9 cellular contexts compared by ENCODE assay signal in the genomic region with DNA sequence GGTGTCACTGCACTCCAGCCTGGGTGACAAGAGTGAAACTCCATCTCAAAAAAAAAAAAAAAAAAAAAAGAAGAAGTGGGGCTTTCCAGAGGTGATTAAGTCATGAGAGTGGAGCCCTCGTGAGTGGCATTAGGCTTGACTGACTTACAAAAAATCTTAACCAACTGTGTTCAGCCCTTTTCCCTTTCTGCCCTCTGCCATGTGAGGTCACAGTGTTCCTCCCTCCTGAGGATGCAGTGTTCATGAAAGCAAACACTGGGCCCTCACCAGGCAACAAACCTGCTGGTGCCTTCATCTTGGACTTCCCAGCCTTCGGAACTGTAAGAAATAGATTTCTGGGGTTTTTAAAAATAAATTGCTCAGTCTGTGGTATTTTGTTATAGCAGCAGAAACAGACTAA. TPM values are rescaled to one million over a fixed set of nuclear protein-coding genes. Genes with fewer than 3 reads are reported as not detected.
DNase-seq lines count a peak whose midpoint lies in the region; ATAC-seq and TF ChIP-seq lines count a peak whose summit lies in the region.
"Had no signal": no experiment of that assay in that cellular context is flagged by ENCODE, and none has a peak within 500 bp of the region (broad histone marks: within the 10 kb centered on the region; RNA-seq: fewer than 3 reads in every experiment).

No MANE protein-coding gene starts in this region.

- intact Hi-C loops in activated CD4-positive, alpha-beta T cell treated with anti-CD3 and anti-CD28 coated beads for 36 hours (cut with DNase I, micrococcal nuclease), result no loop called here
- intact Hi-C loops in cardiac septum (cut with DNase I), result no loop called here

- peak; percentile 12 for DNase-seq in activated CD4-positive, alpha-beta T cell treated with anti-CD3 and anti-CD28 coated beads for 36 hours
- DNase-seq in activated CD4-positive, alpha-beta T cell treated with anti-CD3 and anti-CD28 coated beads for 1 hour, result no peak
- DNase-seq in neural progenitor cell (ENCODE audit: low spot score) (no peak), cardiac septum (ENCODE audit: low spot score) (no peak), COLO829 (ENCODE audit: low spot score) (no peak)
- no peak for DNase-seq in stimulated activated CD8-positive, alpha-beta memory T cell treated with anti-CD3 and anti-CD28 coated beads, Interleukin-4, amount 100 ng/mL, for 48 hours
- DNase-seq: T-helper 1 cell had no signal

- no peak for TF ChIP-seq CTCF in neural progenitor cell (IDR thresholded peaks at IDR 0.05)

- peak; percentile 80 for ATAC-seq in activated CD4-positive, alpha-beta T cell treated with anti-CD3 and anti-CD28 coated beads for 36 hours
- peak; percentile 91 for ATAC-seq in GM21737 (IDR thresholded peaks at IDR 0.05; ENCODE audit: unreplicated experiment)
- ATAC-seq in HG03565 (IDR thresholded peaks at IDR 0.05; ENCODE audit: unreplicated experiment), result peak; percentile 81

- H3K9me3 Mint-ChIP-seq in activated CD4-positive, alpha-beta T cell treated with anti-CD3 and anti-CD28 coated beads for 36 hours (ENCODE audit: low read depth), result no peaks in the 10 kb centered on the region
- H3K9me3 Mint-ChIP-seq in neural progenitor cell, result no peaks in the 10 kb centered on the region

- H3K27me3 Mint-ChIP-seq in activated CD4-positive, alpha-beta T cell treated with anti-CD3 and anti-CD28 coated beads for 36 hours, result no peaks in the 10 kb centered on the region
- H3K27me3 Mint-ChIP-seq in neural progenitor cell (ENCODE audit: insufficient read depth, low read depth), result no peaks in the 10 kb centered on the region

- no peaks in the 10 kb centered on the region for H3F3A ChIP-seq in neural progenitor cell (ENCODE audit: low read depth)

- no peaks in the 10 kb centered on the region for H3K36me3 Mint-ChIP-seq in activated CD4-positive, alpha-beta T cell treated with anti-CD3 and anti-CD28 coated beads for 36 hours (ENCODE audit: low read depth)
- H3K36me3 Mint-ChIP-seq in neural progenitor cell, result no peaks in the 10 kb centered on the region

- CTCF ChIA-PET in activated CD4-positive, alpha-beta T cell treated with anti-CD3 and anti-CD28 coated beads for 36 hours (lab: Charles Lee), result no interaction called here

- no peaks in the 10 kb centered on the region for H3K79me2 ChIP-seq in neural progenitor cell (ENCODE audit: low read depth)

- no peaks in the 10 kb centered on the region for H3K27me3 ChIP-seq in neural progenitor cell

- H3K9me3 ChIP-seq in neural progenitor cell (ENCODE audit: low read depth), result no peaks in the 10 kb centered on the region

- H3K4me2 ChIP-seq in neural progenitor cell, result no peak overlapping the region

- H4K20me1 ChIP-seq in neural progenitor cell (ENCODE audit: low read depth), result no peaks in the 10 kb centered on the region

- no peak overlapping the region for H3K27ac Mint-ChIP-seq in activated CD4-positive, alpha-beta T cell treated with anti-CD3 and anti-CD28 coated beads for 36 hours
- H3K27ac Mint-ChIP-seq in neural progenitor cell, result peak overlapping the region; percentile 79

- no peak overlapping the region for H3K4me3 ChIP-seq in neural progenitor cell

- POLR2A ChIA-PET in activated CD4-positive, alpha-beta T cell treated with anti-CD3 and anti-CD28 coated beads for 36 hours (lab: Charles Lee), result no interaction called here

- H3K9ac ChIP-seq in neural progenitor cell, result no peak overlapping the region

- H3K27ac ChIP-seq in neural progenitor cell, result no peak overlapping the region

- no peaks in the 10 kb centered on the region for H3K36me3 ChIP-seq in neural progenitor cell

- peaks cover 3% of the 10 kb centered on the region for H3K4me1 Mint-ChIP-seq in activated CD4-positive, alpha-beta T cell treated with anti-CD3 and anti-CD28 coated beads for 36 hours
- H3K4me1 Mint-ChIP-seq in neural progenitor cell, result peaks cover 12% of the 10 kb centered on the region

- H3K4me3 Mint-ChIP-seq in activated CD4-positive, alpha-beta T cell treated with anti-CD3 and anti-CD28 coated beads for 36 hours, result no peak overlapping the region
- H3K4me3 Mint-ChIP-seq in neural progenitor cell, result no peak overlapping the region

- H2AFZ ChIP-seq in neural progenitor cell (replicated peaks), result no peak overlapping the region

- no peaks in the 10 kb centered on the region for H3K4me1 ChIP-seq in neural progenitor cell

RNA-seq across cellular contexts. Expression of gene METTL21A, which starts 37.0 kb away (rescaled TPM):
- 10 to 100 TPM; 25.6 to 29.5 TPM for total RNA-seq in activated CD4-positive, alpha-beta T cell treated with anti-CD3 and anti-CD28 coated beads for 36 hours
- total RNA-seq in neural progenitor cell (ENCODE audit: low replicate concordance), result 43.3 and 65.2 TPM in 2 replicates
- total RNA-seq in cardiac septum, result 10.8 TPM

RNA-seq across cellular contexts. Expression of gene CCNYL1, which starts 49.2 kb away (rescaled TPM):
- 1 to 10 TPM; 4.0 to 5.5 TPM for total RNA-seq in activated CD4-positive, alpha-beta T cell treated with anti-CD3 and anti-CD28 coated beads for 36 hours
- total RNA-seq in neural progenitor cell (ENCODE audit: low replicate concordance), result 15.0 and 22.0 TPM in 2 replicates
- total RNA-seq in cardiac septum, result 12.0 TPM
